1 cellular context compared by ENCODE assay signal in genomic region chr19:29753934-29754305, GRCh38.
TF ChIP-seq lines count a peak whose summit lies in the region.

No MANE protein-coding gene starts in this region.

TF ChIP-seq in GM23338, 12 proteins besides CTCF, POLR2A, EP300 and RAD21:
- TF ChIP-seq ZNF331 (CRISPR knock-in tag; IDR thresholded peaks at IDR 0.05; ENCODE audit: low read depth): no peak
- TF ChIP-seq STAT1 (IDR thresholded peaks at IDR 0.05; ENCODE audit: unreplicated experiment): no peak
- no peak for TF ChIP-seq NANOG (IDR thresholded peaks at IDR 0.05; ENCODE audit: borderline replicate concordance)
- no peak for TF ChIP-seq ETS1 (IDR thresholded peaks at IDR 0.05)
- TF ChIP-seq CREB1 (CRISPR knock-in tag; IDR thresholded peaks at IDR 0.05; ENCODE audit: low read depth): no peak
- no peak for TF ChIP-seq EZH2 (IDR thresholded peaks at IDR 0.05; ENCODE audit: low read depth, unreplicated experiment)
- TF ChIP-seq, protein P1, sequence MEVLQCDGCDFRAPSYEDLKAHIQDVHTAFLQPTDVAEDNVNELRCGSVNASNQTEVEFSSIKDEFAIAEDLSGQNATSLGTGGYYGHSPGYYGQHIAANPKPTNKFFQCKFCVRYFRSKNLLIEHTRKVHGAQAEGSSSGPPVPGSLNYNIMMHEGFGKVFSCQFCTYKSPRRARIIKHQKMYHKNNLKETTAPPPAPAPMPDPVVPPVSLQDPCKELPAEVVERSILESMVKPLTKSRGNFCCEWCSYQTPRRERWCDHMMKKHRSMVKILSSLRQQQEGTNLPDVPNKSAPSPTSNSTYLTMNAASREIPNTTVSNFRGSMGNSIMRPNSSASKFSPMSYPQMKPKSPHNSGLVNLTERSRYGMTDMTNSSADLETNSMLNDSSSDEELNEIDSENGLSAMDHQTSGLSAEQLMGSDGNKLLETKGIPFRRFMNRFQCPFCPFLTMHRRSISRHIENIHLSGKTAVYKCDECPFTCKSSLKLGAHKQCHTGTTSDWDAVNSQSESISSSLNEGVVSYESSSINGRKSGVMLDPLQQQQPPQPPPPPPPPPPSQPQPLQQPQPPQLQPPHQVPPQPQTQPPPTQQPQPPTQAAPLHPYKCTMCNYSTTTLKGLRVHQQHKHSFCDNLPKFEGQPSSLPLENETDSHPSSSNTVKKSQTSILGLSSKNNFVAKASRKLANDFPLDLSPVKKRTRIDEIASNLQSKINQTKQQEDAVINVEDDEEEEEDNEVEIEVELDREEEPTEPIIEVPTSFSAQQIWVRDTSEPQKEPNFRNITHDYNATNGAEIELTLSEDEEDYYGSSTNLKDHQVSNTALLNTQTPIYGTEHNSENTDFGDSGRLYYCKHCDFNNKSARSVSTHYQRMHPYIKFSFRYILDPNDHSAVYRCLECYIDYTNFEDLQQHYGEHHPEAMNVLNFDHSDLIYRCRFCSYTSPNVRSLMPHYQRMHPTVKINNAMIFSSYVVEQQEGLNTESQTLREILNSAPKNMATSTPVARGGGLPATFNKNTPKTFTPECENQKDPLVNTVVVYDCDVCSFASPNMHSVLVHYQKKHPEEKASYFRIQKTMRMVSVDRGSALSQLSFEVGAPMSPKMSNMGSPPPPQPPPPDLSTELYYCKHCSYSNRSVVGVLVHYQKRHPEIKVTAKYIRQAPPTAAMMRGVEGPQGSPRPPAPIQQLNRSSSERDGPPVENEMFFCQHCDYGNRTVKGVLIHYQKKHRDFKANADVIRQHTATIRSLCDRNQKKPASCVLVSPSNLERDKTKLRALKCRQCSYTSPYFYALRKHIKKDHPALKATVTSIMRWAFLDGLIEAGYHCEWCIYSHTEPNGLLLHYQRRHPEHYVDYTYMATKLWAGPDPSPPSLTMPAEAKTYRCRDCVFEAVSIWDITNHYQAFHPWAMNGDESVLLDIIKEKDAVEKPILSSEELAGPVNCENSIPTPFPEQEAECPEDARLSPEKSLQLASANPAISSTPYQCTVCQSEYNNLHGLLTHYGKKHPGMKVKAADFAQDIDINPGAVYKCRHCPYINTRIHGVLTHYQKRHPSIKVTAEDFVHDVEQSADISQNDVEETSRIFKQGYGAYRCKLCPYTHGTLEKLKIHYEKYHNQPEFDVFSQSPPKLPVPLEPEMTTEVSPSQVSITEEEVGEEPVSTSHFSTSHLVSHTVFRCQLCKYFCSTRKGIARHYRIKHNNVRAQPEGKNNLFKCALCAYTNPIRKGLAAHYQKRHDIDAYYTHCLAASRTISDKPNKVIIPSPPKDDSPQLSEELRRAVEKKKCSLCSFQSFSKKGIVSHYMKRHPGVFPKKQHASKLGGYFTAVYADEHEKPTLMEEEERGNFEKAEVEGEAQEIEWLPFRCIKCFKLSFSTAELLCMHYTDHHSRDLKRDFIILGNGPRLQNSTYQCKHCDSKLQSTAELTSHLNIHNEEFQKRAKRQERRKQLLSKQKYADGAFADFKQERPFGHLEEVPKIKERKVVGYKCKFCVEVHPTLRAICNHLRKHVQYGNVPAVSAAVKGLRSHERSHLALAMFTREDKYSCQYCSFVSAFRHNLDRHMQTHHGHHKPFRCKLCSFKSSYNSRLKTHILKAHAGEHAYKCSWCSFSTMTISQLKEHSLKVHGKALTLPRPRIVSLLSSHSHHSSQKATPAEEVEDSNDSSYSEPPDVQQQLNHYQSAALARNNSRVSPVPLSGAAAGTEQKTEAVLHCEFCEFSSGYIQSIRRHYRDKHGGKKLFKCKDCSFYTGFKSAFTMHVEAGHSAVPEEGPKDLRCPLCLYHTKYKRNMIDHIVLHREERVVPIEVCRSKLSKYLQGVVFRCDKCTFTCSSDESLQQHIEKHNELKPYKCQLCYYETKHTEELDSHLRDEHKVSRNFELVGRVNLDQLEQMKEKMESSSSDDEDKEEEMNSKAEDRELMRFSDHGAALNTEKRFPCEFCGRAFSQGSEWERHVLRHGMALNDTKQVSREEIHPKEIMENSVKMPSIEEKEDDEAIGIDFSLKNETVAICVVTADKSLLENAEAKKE (CRISPR knock-in tag; IDR thresholded peaks at IDR 0.05): no peak
